In the genomic region with DNA sequence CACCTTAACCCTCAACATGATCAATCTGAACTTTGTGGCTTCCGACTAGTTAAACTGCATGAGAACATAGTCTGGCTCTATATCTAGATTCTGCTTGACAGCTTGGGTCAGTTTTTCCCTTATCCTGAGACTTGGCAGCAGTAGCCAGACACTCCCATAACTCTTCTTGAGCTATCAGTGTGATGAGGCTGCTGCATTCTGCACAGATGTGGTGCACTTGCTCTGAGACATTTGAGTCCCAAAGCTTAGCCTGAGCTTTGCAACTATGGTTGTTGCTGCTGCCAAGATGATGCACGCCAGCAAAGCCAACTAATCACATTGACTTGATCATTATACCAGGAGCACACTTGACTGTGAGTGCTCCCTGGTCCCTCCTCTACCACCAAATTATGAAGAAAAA, we compare ENCODE assay signal across 17 cellular contexts. TPM values are rescaled to one million over a fixed set of nuclear protein-coding genes. Genes with fewer than 3 reads are reported as not detected.
DNase-seq lines count a peak whose midpoint lies in the region; ATAC-seq, FAIRE-seq and TF ChIP-seq lines count a peak whose summit lies in the region.
"Had no signal": no experiment of that assay in that cellular context is flagged by ENCODE, and none has a peak within 500 bp of the region (broad histone marks: within the 10 kb centered on the region; RNA-seq: fewer than 3 reads in every experiment).

No MANE protein-coding gene starts in this region.

- no peak for TF ChIP-seq POLR2A in K562 (conservative IDR thresholded peaks at IDR 0.05)

- no peak overlapping the region for H3K4me2 ChIP-seq in K562 (ENCODE audit: insufficient read depth, low read length)
- H3K4me2 ChIP-seq in osteoblast (ENCODE audit: insufficient read depth, low read length) = no peak overlapping the region

- H3K79me2 ChIP-seq in K562 (ENCODE audit: control insufficient read depth, insufficient read depth, low read length) (no peaks in the 10 kb centered on the region), osteoblast (ENCODE audit: insufficient read depth, low read length) (no peaks in the 10 kb centered on the region)

- H2AFZ ChIP-seq in K562 (ENCODE audit: low read depth, low read length) = no peak overlapping the region
- no peak overlapping the region for H2AFZ ChIP-seq in osteoblast (ENCODE audit: low read length)

- ATAC-seq in K562 (no peak), HG02973 (IDR thresholded peaks at IDR 0.05; ENCODE audit: unreplicated experiment) (no peak)
- ATAC-seq: HCT116, Panc1 had no signal

- H3K4me1 Mint-ChIP-seq in HFFc6 (ENCODE audit: low read depth) (peaks cover 42% of the 10 kb centered on the region), immature natural killer cell (no peaks in the 10 kb centered on the region)

- no peaks in the 10 kb centered on the region for H3K9me1 ChIP-seq in K562 (ENCODE audit: control insufficient read depth, insufficient read depth, low read length)

- in situ Hi-C loops in K562 (cut with MboI) = no loop called here

- no peak overlapping the region for H3K4me3 ChIP-seq in K562
- H3K4me3 ChIP-seq in osteoblast (ENCODE audit: insufficient read depth, low read length) = no peak overlapping the region

- TF ChIP-seq RAD21 in K562 (CRISPR knock-in tag; conservative IDR thresholded peaks at IDR 0.05 in 1 of 2, IDR thresholded peaks at IDR 0.05 in 1 of 2) = no peak

- H3K9me3 ChIP-seq in K562 (replicated peaks; ENCODE audit: control insufficient read depth, insufficient read depth, low read depth, low read length) = no peaks in the 10 kb centered on the region
- H3K9me3 ChIP-seq in osteoblast (ENCODE audit: low read depth, low read length) = no peaks in the 10 kb centered on the region

- no peak overlapping the region for H3K27ac ChIP-seq in K562 (ENCODE audit: extremely low read depth, low read depth, low read length)
- no peak overlapping the region for H3K27ac ChIP-seq in osteoblast (ENCODE audit: low read depth, low read length)

- peaks cover 39% of the 10 kb centered on the region for H3K36me3 Mint-ChIP-seq in HFFc6 (ENCODE audit: low read depth)
- no peaks in the 10 kb centered on the region for H3K36me3 Mint-ChIP-seq in immature natural killer cell

- no peaks in the 10 kb centered on the region; the same call in 1 of the 2 replicates for H3K27me3 Mint-ChIP-seq in HFFc6 (ENCODE audit: insufficient read depth)
- peaks cover 0 to 7% (median 3%) of the 10 kb centered on the region in 3 donors for H3K27me3 Mint-ChIP-seq in immature natural killer cell (ENCODE audit: low read depth in 3 of 3)

- no peak for TF ChIP-seq EP300 in K562 (IDR thresholded peaks at IDR 0.05; ENCODE audit: low read length)

- H3K9me3 Mint-ChIP-seq in HFFc6 (no peaks in the 10 kb centered on the region), immature natural killer cell (no peaks in the 10 kb centered on the region)

- H3K27ac Mint-ChIP-seq in HFFc6 = peak overlapping the region; percentile 63
- no peak overlapping the region for H3K27ac Mint-ChIP-seq in immature natural killer cell

- H3K9ac ChIP-seq in K562 (ENCODE audit: insufficient read depth in 1 of 2, low read depth in 2 of 2, low read length in 2 of 2) = no peak overlapping the region

- TF ChIP-seq CTCF in HFFc6 (IDR thresholded peaks at IDR 0.05) (no peak), K562 (IDR thresholded peaks at IDR 0.05 in 2 of 3, conservative IDR thresholded peaks at IDR 0.05 in 1 of 3; ENCODE audit: insufficient read depth in 2 of 3, low read depth in 1 of 3, low read length in 3 of 3) (no peak), osteoblast (IDR thresholded peaks at IDR 0.05; ENCODE audit: extremely low read depth, low read depth, low read length) (no peak)

- H3K4me1 ChIP-seq in K562 (replicated peaks in 1 of 2; ENCODE audit: control insufficient read depth in 2 of 2, insufficient read depth in 2 of 2, low read length in 2 of 2) (no peaks in the 10 kb centered on the region), osteoblast (ENCODE audit: insufficient read depth, low read length) (peaks cover 18% of the 10 kb centered on the region)

- FAIRE-seq in K562 (lab: Jason Lieb, UNC) = no peak

- H4K20me1 ChIP-seq in K562 (replicated peaks; ENCODE audit: control insufficient read depth, insufficient read depth, low read length) = no peaks in the 10 kb centered on the region
- H4K20me1 ChIP-seq in osteoblast (ENCODE audit: insufficient read depth, low read length) = no peaks in the 10 kb centered on the region

- WGBS in K562 (ENCODE audit: insufficient coverage, low coverage, missing lambda C conversion rate) = 0% methylated on average over 2 of the region's 2 CpGs

- DNase-seq in AG20443 (ENCODE audit: low spot score) = peak; percentile 46
- no peak for DNase-seq in HFFc6
- no peak for DNase-seq in K562 (ENCODE audit: extremely low read depth in 1 of 4, low spot score in 3 of 4)
- peak; percentile 29 for DNase-seq in left kidney (ENCODE audit: low read depth, low spot score)
- DNase-seq in immature natural killer cell = no peak
- DNase-seq in osteoblast (ENCODE audit: insufficient read length, low spot score, missing footprints) = no peak
- DNase-seq: C1 segment of cervical spinal cord, DMS53, KBM-7, NCI-H146, NCI-H2081 treated with DMSO at 0.1 percent for 48 hours, NCI-H2227 treated with DMSO at 0.1 percent for 48 hours, NCI-H69, SHP77 had no signal

- CTCF ChIA-PET in K562 (lab: Yijun Ruan, JAX; ENCODE audit: low intra/inter-chr PET ratio) = no interaction called here

- POLR2A ChIA-PET in K562 (lab: Yijun Ruan, JAX) = no interaction called here

- intact Hi-C loops in K562 (cut with micrococcal nuclease) = no loop called here

- no peaks in the 10 kb centered on the region for H3K36me3 ChIP-seq in K562 (ENCODE audit: control insufficient read depth, insufficient read depth, low read length)
- peaks cover 8% of the 10 kb centered on the region for H3K36me3 ChIP-seq in osteoblast (ENCODE audit: insufficient read depth, low read length)

- no TSS peak for BruUV-seq in K562 (replicated peaks; lab: Mats Ljungman, UMichigan)

- H3K27me3 ChIP-seq in K562 (ENCODE audit: control insufficient read depth in 2 of 2, insufficient read depth in 2 of 2, low read length in 2 of 2) (peaks cover 0 to 4% of the 10 kb centered on the region in 2 experiments; a peak in 2 of 5 replicates), osteoblast (ENCODE audit: insufficient read depth, low read length) (no peaks in the 10 kb centered on the region)

- no peak overlapping the region for H3K4me3 Mint-ChIP-seq in HFFc6
- no peak overlapping the region for H3K4me3 Mint-ChIP-seq in immature natural killer cell

TF ChIP-seq in K562, 482 proteins besides CTCF, POLR2A, EP300 and RAD21 (continues in another document):
- TF ChIP-seq PBX2 (CRISPR knock-in tag; IDR thresholded peaks at IDR 0.05; ENCODE audit: low read depth) (no peak), PBX2 (tag; conservative IDR thresholded peaks at IDR 0.05; ENCODE audit: low read depth) (peak; percentile 45; the same call in 1 of the 2 replicates), MEIS2 (IDR thresholded peaks at IDR 0.05; ENCODE audit: partially characterized antibody) (peak; percentile 27), MCM5 (IDR thresholded peaks at IDR 0.05; ENCODE audit: low read depth) (no peak), MTA1 (IDR thresholded peaks at IDR 0.05; ENCODE audit: borderline replicate concordance) (no peak)

RNA-seq across cellular contexts. Expression of gene MOCS2, which starts 36.2 kb away (rescaled TPM):
- 10 to 100 TPM; 51.2 to 58.7 (median 54.9) TPM for total RNA-seq in HFFc6 (2021; fragmentation: NEBNext Ultra II Directional; extraction: Animal tissue kit (Norgen Biotek cat#: 25700))
- total RNA-seq in K562 (2011; cell fraction: chromatin; rRNA removed; ENCODE audit: low replicate concordance) = 5.1 and 18.0 TPM in 2 replicates
- total RNA-seq in K562 (2011; cell fraction: nucleolus; rRNA removed) = 3.4 and 4.5 TPM in 2 replicates
- 11.1 and 18.9 TPM in 2 replicates for total RNA-seq in K562 (2011; cell fraction: nucleoplasm; rRNA removed)
- total RNA-seq in K562 (2014; rRNA removed) = 32.7 and 33.0 TPM in 2 replicates
- 51.8 and 57.5 TPM in 2 replicates for total RNA-seq in K562 (2014; rRNA removed; fragmentation: Illumina TruSeq; extraction: Trizol)
- 39.1 and 43.8 TPM in 2 replicates for total RNA-seq in K562 (2015; rRNA removed; fragmentation: Illumina TruSeq; extraction: Trizol)
- 34.0 and 36.9 TPM in 2 replicates for total RNA-seq in K562 (2021)
- polyA plus RNA-seq in K562 (2011; rRNA removed) = 41.1 and 48.4 TPM in 2 replicates
- polyA plus RNA-seq in K562 (2011; cell fraction: cytosol; rRNA removed) = 8.9 and 17.6 TPM in 2 replicates
- polyA plus RNA-seq in K562 (2011; cell fraction: nucleus; rRNA removed) = 6.9 and 13.8 TPM in 2 replicates
- polyA plus RNA-seq in K562 (2012) = 29.9 and 41.6 TPM in 2 replicates
- 48.3 and 63.2 TPM in 2 replicates for polyA plus RNA-seq in K562 (2014; fragmentation: Illumina TruSeq; extraction: Trizol)
- 10 to 100 TPM; 67.6 to 74.5 TPM for polyA plus RNA-seq in K562 (2014; fragmentation: Nextera tagmentation; extraction: Ambion mirVana)
- polyA plus RNA-seq in K562 (2014; rRNA removed) = 42.6 and 43.5 TPM in 2 replicates
- 35.2 and 36.1 TPM in 2 replicates for polyA minus RNA-seq in K562 (2011; rRNA and poly(A)+ RNA removed)
- polyA minus RNA-seq in K562 (2011; cell fraction: cytosol; rRNA and poly(A)+ RNA removed) = 10.5 and 12.0 TPM in 2 replicates
- polyA minus RNA-seq in K562 (2011; cell fraction: nucleus; rRNA and poly(A)+ RNA removed) = 10.6 and 19.3 TPM in 2 replicates
- polyA plus RNA-seq in immature natural killer cell = 10 to 100 TPM; 33.3 to 59.9 (median 40.7) TPM
- total RNA-seq in osteoblast = 42.3 and 55.1 TPM in 2 replicates

Comparison
In these comparisons a context has a peak if more than half of its experiments do, and no peak if none do; other contexts are left out.
1. DNase-seq: peak in AG20443 (single experiment) and left kidney (single experiment); none in HFFc6 (single experiment), K562 (0 of 4), immature natural killer cell (0 of 3) and osteoblast (single experiment).